In genomic region chr5:33362915-33363314, GRCh38 we compare ENCODE assay signal across 14 cellular contexts.
A peak's percentile ranks its signal among the peaks of the same experiment; 100 is the strongest.
DNase-seq lines count a peak whose midpoint lies in the region; ATAC-seq, FAIRE-seq and TF ChIP-seq lines count a peak whose summit lies in the region.
"Had no signal": no experiment of that assay in that cellular context is flagged by ENCODE, and none has a peak within 500 bp of the region (broad histone marks: within the 10 kb centered on the region; RNA-seq: fewer than 3 reads in every experiment).

No MANE protein-coding gene starts in this region.

- no peak overlapping the region for H3K27ac ChIP-seq in pancreas
- no peak overlapping the region for H3K27ac ChIP-seq in WERI-Rb-1
- H3K27ac ChIP-seq in prostate gland: no peak overlapping the region
- H3K27ac ChIP-seq: KMS-11 had no signal

- WGBS in pancreas, 2 donors: 16 to 27% methylated on average over 4 of the region's 4 CpGs
- 40% methylated on average over 4 of the region's 4 CpGs for WGBS in prostate gland

- intact Hi-C loops in left cardiac atrium (cut with DNase I): no loop called here
- intact Hi-C loops in pancreas (cut with DNase I): no loop called here
- intact Hi-C loops in prostate gland (cut with DNase I): no loop called here

- DNase-seq in EH (ENCODE audit: low read depth) (peak; percentile 54), adipocyte (ENCODE audit: low read depth) (peak; percentile 17), left cardiac atrium (peak; percentile 55), pancreas (peak in 1 of 6 donors; percentile 16), NCI-H2081 (lab: John Stamatoyannopoulos, UW) (no peak), WERI-Rb-1 (no peak), prostate gland (ENCODE audit: low spot score) (no peak)
- no peak for DNase-seq in activated CD4-positive, alpha-beta T cell treated with anti-CD3 and anti-CD28 coated beads for 4 hours
- DNase-seq: activated CD4-positive, alpha-beta T cell treated with anti-CD3 and anti-CD28 coated beads for 36 hours; effector CD8-positive, alpha-beta T cell; immature natural killer cell; NCI-H446 treated with DMSO at 0.1 percent for 48 hours; SIG-M5 had no signal

- ATAC-seq in left cardiac atrium: peak; percentile 75 to 77
- ATAC-seq in pancreas: peak in 3 of 4 donors; percentile 35 to 69 (median 57)
- ATAC-seq: activated CD4-positive, alpha-beta T cell treated with anti-CD3 and anti-CD28 coated beads for 36 hours had no signal

- H3K4me1 ChIP-seq in adipocyte (ENCODE audit: control insufficient read depth, insufficient read depth, low read length) (peaks cover 29% of the 10 kb centered on the region), pancreas (no peaks in the 10 kb centered on the region), prostate gland (replicated peaks) (no peaks in the 10 kb centered on the region)

- peak overlapping the region; percentile 78 for H3K9ac ChIP-seq in adipocyte (ENCODE audit: low read length)
- H3K9ac ChIP-seq: KMS-11 had no signal

- H3K4me3 ChIP-seq in adipocyte (ENCODE audit: low read length): peak overlapping the region; percentile 30
- no peak overlapping the region for H3K4me3 ChIP-seq in pancreas
- H3K4me3 ChIP-seq in WERI-Rb-1 (ENCODE audit: low read depth, low read length): no peak overlapping the region
- no peak overlapping the region for H3K4me3 ChIP-seq in prostate gland

- H3K27me3 ChIP-seq in adipocyte (replicated peaks; ENCODE audit: control insufficient read depth, insufficient read depth, low read length) (no peaks in the 10 kb centered on the region), pancreas (no peaks in the 10 kb centered on the region), WERI-Rb-1 (ENCODE audit: insufficient read depth, low read depth, severe bottlenecking) (peaks cover 69% of the 10 kb centered on the region), prostate gland (replicated peaks; ENCODE audit: insufficient read depth) (no peaks in the 10 kb centered on the region)

- H3K9me3 ChIP-seq in adipocyte (ENCODE audit: control insufficient read depth, low read length) (no peaks in the 10 kb centered on the region), pancreas (no peaks in the 10 kb centered on the region), WERI-Rb-1 (ENCODE audit: severe bottlenecking) (no peaks in the 10 kb centered on the region), prostate gland (no peaks in the 10 kb centered on the region)

- TF ChIP-seq POLR2A in prostate gland (IDR thresholded peaks at IDR 0.05): no peak

- TF ChIP-seq CTCF in pancreas (IDR thresholded peaks at IDR 0.05) (no peak), WERI-Rb-1 (IDR thresholded peaks at IDR 0.05; ENCODE audit: low read depth, low read length) (no peak), prostate gland (IDR thresholded peaks at IDR 0.05) (no peak)

- FAIRE-seq in pancreas (lab: Jason Lieb, UNC): no peak

- H3K36me3 ChIP-seq in adipocyte (ENCODE audit: control insufficient read depth, insufficient read depth, low read length, severe bottlenecking) (no peaks in the 10 kb centered on the region), pancreas (no peaks in the 10 kb centered on the region), WERI-Rb-1 (no peaks in the 10 kb centered on the region), prostate gland (no peaks in the 10 kb centered on the region)

Comparison
In these comparisons a context has a peak if more than half of its experiments do, and no peak if none do; other contexts are left out.
1. DNase-seq: peak in EH (single experiment), adipocyte (single experiment) and left cardiac atrium (single experiment); none in NCI-H2081 (0 of 2), WERI-Rb-1 (single experiment), activated CD4-positive, alpha-beta T cell treated with anti-CD3 and anti-CD28 coated beads for 4 hours (0 of 2) and prostate gland (single experiment).